In the genomic region with DNA sequence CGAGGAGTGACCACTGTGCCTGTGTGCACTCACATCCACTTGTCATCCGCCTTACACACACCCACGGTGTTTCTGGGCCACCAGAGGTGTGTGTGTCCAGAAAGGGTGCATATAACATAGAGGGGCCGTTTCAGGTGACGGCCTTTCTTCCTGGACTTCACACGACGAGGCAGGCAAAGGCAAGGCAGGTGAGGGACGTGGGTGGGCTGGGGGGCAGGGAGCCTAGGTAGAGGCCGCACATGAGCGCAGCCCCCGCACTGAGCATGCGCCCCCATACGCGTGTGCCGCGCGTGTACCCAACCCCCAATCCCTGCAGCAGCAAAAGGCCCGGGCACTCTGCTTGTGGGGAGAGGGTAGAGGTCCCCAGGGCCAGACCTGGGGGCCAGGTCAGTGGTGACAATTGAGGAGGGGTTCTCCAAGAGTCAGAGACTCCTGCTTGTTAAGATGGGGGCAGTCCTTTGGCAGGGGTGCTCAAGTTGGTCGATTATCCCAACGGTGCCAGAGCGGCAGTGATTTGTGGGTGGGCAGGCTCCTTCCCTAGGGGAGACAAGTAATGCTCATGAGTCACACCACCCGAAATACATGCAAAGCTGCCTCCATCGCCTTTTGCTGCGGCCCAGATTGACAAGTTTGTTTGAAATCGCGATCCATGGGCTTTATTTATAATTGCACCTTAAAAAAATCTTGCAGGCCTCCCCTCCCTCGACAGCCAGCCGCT, we compare ENCODE assay signal across 8 cellular contexts.
DNase-seq lines count a peak whose midpoint lies in the region; ATAC-seq lines count a peak whose summit lies in the region.

No MANE protein-coding gene starts in this region.

- no peaks in the 10 kb centered on the region for H3K9me3 Mint-ChIP-seq in stimulated activated naive CD8-positive, alpha-beta T cell treated with anti-CD3 and anti-CD28 coated beads, Interleukin-15, Interleukin-2, amounts not matched to agents 100 ng/mL and 50 ng/mL, for 24 hours

- H3K27ac ChIP-seq in angular gyrus (ENCODE audit: low read depth, low read length) = peak overlapping the region; percentile 92
- H3K27ac ChIP-seq in iPS-20b (ENCODE audit: low read length) = no peak overlapping the region

- no peak for ATAC-seq in GM18498 (IDR thresholded peaks at IDR 0.05; ENCODE audit: unreplicated experiment)

- peaks cover 74% of the 10 kb centered on the region for H3K4me1 Mint-ChIP-seq in stimulated activated naive CD8-positive, alpha-beta T cell treated with anti-CD3 and anti-CD28 coated beads, Interleukin-15, Interleukin-2, amounts not matched to agents 100 ng/mL and 50 ng/mL, for 24 hours (ENCODE audit: low read depth)

- H3K4me3 Mint-ChIP-seq in stimulated activated naive CD8-positive, alpha-beta T cell treated with anti-CD3 and anti-CD28 coated beads, Interleukin-15, Interleukin-2, amounts not matched to agents 100 ng/mL and 50 ng/mL, for 24 hours = peak overlapping the region; percentile 88

- peaks cover 5% of the 10 kb centered on the region; the same call in 1 of the 2 replicates for H3K4me1 ChIP-seq in ES-I3 (ENCODE audit: insufficient read depth, low read length)
- H3K4me1 ChIP-seq in iPS-20b (ENCODE audit: insufficient read depth, low read length) = peaks cover 27% of the 10 kb centered on the region

- H3K9me3 ChIP-seq in ES-I3 (ENCODE audit: control insufficient read depth, insufficient read depth, low read length) (no peaks in the 10 kb centered on the region), iPS-20b (ENCODE audit: insufficient read depth, low read depth, low read length) (no peaks in the 10 kb centered on the region)

- H3K4me3 ChIP-seq in iPS-20b (ENCODE audit: low read length) = peak overlapping the region; percentile 78

- H3K36me3 ChIP-seq in ES-I3 (ENCODE audit: insufficient read depth, low read length) (no peaks in the 10 kb centered on the region), iPS-20b (ENCODE audit: insufficient read depth, low read depth, low read length) (no peaks in the 10 kb centered on the region)

- H3K27me3 Mint-ChIP-seq in stimulated activated naive CD8-positive, alpha-beta T cell treated with anti-CD3 and anti-CD28 coated beads, Interleukin-15, Interleukin-2, amounts not matched to agents 100 ng/mL and 50 ng/mL, for 24 hours = no peaks in the 10 kb centered on the region

- peak overlapping the region; percentile 69; the same call in 1 of the 2 replicates for H3K9ac ChIP-seq in ES-I3 (ENCODE audit: low read depth, low read length)
- H3K9ac ChIP-seq in iPS-20b (ENCODE audit: low read depth, low read length) = peak overlapping the region; percentile 74; the same call in 1 of the 2 replicates

- peak overlapping the region; percentile 86 for H3K27ac Mint-ChIP-seq in stimulated activated naive CD8-positive, alpha-beta T cell treated with anti-CD3 and anti-CD28 coated beads, Interleukin-15, Interleukin-2, amounts not matched to agents 100 ng/mL and 50 ng/mL, for 24 hours

- DNase-seq in NCI-H1092 (lab: John Stamatoyannopoulos, UW) = peak; percentile 52
- DNase-seq in KG1 (lab: John Stamatoyannopoulos, UW) = no peak
- DNase-seq in NCI-H2196 (lab: John Stamatoyannopoulos, UW; ENCODE audit: unreplicated experiment) = no peak

- H3K36me3 Mint-ChIP-seq in stimulated activated naive CD8-positive, alpha-beta T cell treated with anti-CD3 and anti-CD28 coated beads, Interleukin-15, Interleukin-2, amounts not matched to agents 100 ng/mL and 50 ng/mL, for 24 hours (ENCODE audit: low read depth) = no peaks in the 10 kb centered on the region

- peaks cover 25% of the 10 kb centered on the region for H3K27me3 ChIP-seq in iPS-20b (ENCODE audit: insufficient read depth, low read length)
